In genomic region chr10:7373039-7373438, GRCh38 we compare ENCODE assay signal across 1 cellular context.
TF ChIP-seq lines count a peak whose summit lies in the region.

No MANE protein-coding gene starts in this region.

TF ChIP-seq in K562, 482 proteins besides CTCF, POLR2A, EP300 and RAD21 (continued from another document):
- TF ChIP-seq, protein P1, sequence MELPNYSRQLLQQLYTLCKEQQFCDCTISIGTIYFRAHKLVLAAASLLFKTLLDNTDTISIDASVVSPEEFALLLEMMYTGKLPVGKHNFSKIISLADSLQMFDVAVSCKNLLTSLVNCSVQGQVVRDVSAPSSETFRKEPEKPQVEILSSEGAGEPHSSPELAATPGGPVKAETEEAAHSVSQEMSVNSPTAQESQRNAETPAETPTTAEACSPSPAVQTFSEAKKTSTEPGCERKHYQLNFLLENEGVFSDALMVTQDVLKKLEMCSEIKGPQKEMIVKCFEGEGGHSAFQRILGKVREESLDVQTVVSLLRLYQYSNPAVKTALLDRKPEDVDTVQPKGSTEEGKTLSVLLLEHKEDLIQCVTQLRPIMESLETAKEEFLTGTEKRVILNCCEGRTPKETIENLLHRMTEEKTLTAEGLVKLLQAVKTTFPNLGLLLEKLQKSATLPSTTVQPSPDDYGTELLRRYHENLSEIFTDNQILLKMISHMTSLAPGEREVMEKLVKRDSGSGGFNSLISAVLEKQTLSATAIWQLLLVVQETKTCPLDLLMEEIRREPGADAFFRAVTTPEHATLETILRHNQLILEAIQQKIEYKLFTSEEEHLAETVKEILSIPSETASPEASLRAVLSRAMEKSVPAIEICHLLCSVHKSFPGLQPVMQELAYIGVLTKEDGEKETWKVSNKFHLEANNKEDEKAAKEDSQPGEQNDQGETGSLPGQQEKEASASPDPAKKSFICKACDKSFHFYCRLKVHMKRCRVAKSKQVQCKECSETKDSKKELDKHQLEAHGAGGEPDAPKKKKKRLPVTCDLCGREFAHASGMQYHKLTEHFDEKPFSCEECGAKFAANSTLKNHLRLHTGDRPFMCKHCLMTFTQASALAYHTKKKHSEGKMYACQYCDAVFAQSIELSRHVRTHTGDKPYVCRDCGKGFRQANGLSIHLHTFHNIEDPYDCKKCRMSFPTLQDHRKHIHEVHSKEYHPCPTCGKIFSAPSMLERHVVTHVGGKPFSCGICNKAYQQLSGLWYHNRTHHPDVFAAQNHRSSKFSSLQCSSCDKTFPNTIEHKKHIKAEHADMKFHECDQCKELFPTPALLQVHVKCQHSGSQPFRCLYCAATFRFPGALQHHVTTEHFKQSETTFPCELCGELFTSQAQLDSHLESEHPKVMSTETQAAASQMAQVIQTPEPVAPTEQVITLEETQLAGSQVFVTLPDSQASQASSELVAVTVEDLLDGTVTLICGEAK (IDR thresholded peaks at IDR 0.05) = no peak
- TF ChIP-seq, protein P1 (CRISPR knock-in tag; IDR thresholded peaks at IDR 0.05) = no peak
- TF ChIP-seq DNMT1 (IDR thresholded peaks at IDR 0.05) = no peak
- peak; percentile 27; the same call in 1 of the 2 replicates for TF ChIP-seq C11orf30 (IDR thresholded peaks at IDR 0.05; ENCODE audit: low read depth)
- TF ChIP-seq ZNF695 (CRISPR knock-in tag; IDR thresholded peaks at IDR 0.05) = no peak
- TF ChIP-seq GABPB2 (CRISPR knock-in tag; conservative IDR thresholded peaks at IDR 0.05) = no peak
- no peak for TF ChIP-seq NRF1 (conservative IDR thresholded peaks at IDR 0.05 in 1 of 2, IDR thresholded peaks at IDR 0.05 in 1 of 2)
- TF ChIP-seq BMI1 (IDR thresholded peaks at IDR 0.05; ENCODE audit: low read length) = no peak
- no peak for TF ChIP-seq TRIM28 (IDR thresholded peaks at IDR 0.05)
- TF ChIP-seq THRB (CRISPR knock-in tag; conservative IDR thresholded peaks at IDR 0.05) = no peak
- no peak for TF ChIP-seq TEAD4 (IDR thresholded peaks at IDR 0.05; ENCODE audit: low read length)
- TF ChIP-seq TEAD4 (CRISPR knock-in tag; IDR thresholded peaks at IDR 0.05; ENCODE audit: borderline replicate concordance) = no peak
- TF ChIP-seq ARNT (IDR thresholded peaks at IDR 0.05) = no peak
- TF ChIP-seq KDM1A (IDR thresholded peaks at IDR 0.05) = no peak
- TF ChIP-seq, protein P2, sequence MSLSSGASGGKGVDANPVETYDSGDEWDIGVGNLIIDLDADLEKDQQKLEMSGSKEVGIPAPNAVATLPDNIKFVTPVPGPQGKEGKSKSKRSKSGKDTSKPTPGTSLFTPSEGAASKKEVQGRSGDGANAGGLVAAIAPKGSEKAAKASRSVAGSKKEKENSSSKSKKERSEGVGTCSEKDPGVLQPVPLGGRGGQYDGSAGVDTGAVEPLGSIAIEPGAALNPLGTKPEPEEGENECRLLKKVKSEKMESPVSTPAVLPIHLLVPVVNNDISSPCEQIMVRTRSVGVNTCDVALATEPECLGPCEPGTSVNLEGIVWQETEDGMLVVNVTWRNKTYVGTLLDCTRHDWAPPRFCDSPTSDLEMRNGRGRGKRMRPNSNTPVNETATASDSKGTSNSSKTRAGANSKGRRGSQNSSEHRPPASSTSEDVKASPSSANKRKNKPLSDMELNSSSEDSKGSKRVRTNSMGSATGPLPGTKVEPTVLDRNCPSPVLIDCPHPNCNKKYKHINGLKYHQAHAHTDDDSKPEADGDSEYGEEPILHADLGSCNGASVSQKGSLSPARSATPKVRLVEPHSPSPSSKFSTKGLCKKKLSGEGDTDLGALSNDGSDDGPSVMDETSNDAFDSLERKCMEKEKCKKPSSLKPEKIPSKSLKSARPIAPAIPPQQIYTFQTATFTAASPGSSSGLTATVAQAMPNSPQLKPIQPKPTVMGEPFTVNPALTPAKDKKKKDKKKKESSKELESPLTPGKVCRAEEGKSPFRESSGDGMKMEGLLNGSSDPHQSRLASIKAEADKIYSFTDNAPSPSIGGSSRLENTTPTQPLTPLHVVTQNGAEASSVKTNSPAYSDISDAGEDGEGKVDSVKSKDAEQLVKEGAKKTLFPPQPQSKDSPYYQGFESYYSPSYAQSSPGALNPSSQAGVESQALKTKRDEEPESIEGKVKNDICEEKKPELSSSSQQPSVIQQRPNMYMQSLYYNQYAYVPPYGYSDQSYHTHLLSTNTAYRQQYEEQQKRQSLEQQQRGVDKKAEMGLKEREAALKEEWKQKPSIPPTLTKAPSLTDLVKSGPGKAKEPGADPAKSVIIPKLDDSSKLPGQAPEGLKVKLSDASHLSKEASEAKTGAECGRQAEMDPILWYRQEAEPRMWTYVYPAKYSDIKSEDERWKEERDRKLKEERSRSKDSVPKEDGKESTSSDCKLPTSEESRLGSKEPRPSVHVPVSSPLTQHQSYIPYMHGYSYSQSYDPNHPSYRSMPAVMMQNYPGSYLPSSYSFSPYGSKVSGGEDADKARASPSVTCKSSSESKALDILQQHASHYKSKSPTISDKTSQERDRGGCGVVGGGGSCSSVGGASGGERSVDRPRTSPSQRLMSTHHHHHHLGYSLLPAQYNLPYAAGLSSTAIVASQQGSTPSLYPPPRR (CRISPR knock-in tag; IDR thresholded peaks at IDR 0.05; ENCODE audit: borderline replicate concordance) = no peak
- TF ChIP-seq, protein P3, sequence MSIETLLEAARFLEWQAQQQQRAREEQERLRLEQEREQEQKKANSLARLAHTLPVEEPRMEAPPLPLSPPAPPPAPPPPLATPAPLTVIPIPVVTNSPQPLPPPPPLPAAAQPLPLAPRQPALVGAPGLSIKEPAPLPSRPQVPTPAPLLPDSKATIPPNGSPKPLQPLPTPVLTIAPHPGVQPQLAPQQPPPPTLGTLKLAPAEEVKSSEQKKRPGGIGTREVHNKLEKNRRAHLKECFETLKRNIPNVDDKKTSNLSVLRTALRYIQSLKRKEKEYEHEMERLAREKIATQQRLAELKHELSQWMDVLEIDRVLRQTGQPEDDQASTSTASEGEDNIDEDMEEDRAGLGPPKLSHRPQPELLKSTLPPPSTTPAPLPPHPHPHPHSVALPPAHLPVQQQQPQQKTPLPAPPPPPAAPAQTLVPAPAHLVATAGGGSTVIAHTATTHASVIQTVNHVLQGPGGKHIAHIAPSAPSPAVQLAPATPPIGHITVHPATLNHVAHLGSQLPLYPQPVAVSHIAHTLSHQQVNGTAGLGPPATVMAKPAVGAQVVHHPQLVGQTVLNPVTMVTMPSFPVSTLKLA (conservative IDR thresholded peaks at IDR 0.05) = no peak
- TF ChIP-seq, protein P4, sequence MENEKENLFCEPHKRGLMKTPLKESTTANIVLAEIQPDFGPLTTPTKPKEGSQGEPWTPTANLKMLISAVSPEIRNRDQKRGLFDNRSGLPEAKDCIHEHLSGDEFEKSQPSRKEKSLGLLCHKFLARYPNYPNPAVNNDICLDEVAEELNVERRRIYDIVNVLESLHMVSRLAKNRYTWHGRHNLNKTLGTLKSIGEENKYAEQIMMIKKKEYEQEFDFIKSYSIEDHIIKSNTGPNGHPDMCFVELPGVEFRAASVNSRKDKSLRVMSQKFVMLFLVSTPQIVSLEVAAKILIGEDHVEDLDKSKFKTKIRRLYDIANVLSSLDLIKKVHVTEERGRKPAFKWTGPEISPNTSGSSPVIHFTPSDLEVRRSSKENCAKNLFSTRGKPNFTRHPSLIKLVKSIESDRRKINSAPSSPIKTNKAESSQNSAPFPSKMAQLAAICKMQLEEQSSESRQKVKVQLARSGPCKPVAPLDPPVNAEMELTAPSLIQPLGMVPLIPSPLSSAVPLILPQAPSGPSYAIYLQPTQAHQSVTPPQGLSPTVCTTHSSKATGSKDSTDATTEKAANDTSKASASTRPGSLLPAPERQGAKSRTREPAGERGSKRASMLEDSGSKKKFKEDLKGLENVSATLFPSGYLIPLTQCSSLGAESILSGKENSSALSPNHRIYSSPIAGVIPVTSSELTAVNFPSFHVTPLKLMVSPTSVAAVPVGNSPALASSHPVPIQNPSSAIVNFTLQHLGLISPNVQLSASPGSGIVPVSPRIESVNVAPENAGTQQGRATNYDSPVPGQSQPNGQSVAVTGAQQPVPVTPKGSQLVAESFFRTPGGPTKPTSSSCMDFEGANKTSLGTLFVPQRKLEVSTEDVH (IDR thresholded peaks at IDR 0.05; ENCODE audit: low read depth, partially characterized antibody) = no peak
- TF ChIP-seq NONO (IDR thresholded peaks at IDR 0.05; ENCODE audit: low read depth in 2 of 2, low read length in 1 of 2) = no peak
- no peak for TF ChIP-seq ZNF311 (CRISPR knock-in tag; IDR thresholded peaks at IDR 0.05)
- no peak for TF ChIP-seq SIN3B (IDR thresholded peaks at IDR 0.05; ENCODE audit: low read depth)
